Comparison of ENCODE assay signal across 8 cellular contexts in genomic region chr9:127418037-127418471, GRCh38. TPM values are rescaled to one million over a fixed set of nuclear protein-coding genes. Genes with fewer than 3 reads are reported as not detected.
A peak's percentile ranks its signal among the peaks of the same experiment; 100 is the strongest.
DNase-seq lines count a peak whose midpoint lies in the region; ATAC-seq and TF ChIP-seq lines count a peak whose summit lies in the region.

No MANE protein-coding gene starts in this region.

- BruUV-seq in A673 (replicated peaks; lab: Mats Ljungman, UMichigan) = no TSS peak

- no peak for ATAC-seq in HG02970 (IDR thresholded peaks at IDR 0.05; ENCODE audit: low FRiP score, unreplicated experiment)
- no peak for ATAC-seq in HG03280 (IDR thresholded peaks at IDR 0.05; ENCODE audit: unreplicated experiment)

- H3K27ac ChIP-seq in A673 (ENCODE audit: low read depth, low read length, poor library complexity, severe bottlenecking) (no peak overlapping the region), esophagus squamous epithelium (peak overlapping the region in 3 of 4 donors; percentile 21 to 74 (median 71)), tibial artery (no peak overlapping the region)

- H3K4me1 ChIP-seq in A673 (ENCODE audit: insufficient read depth, low read length, poor library complexity, severe bottlenecking) = no peaks in the 10 kb centered on the region
- H3K4me1 ChIP-seq in esophagus squamous epithelium = peaks cover 21 to 84% (median 30%) of the 10 kb centered on the region in 3 donors
- H3K4me1 ChIP-seq in tibial artery = peaks cover 0 to 30% (median 10%) of the 10 kb centered on the region in 4 donors

- CTCF ChIA-PET in A673 (lab: Charles Lee) = no interaction called here

- DNase-seq in A673 (ENCODE audit: low spot score) = peak; percentile 59
- peak; percentile 22 for DNase-seq in HCEC 1CT
- peak; percentile 61 for DNase-seq in UCSD-AML1 (lab: John Stamatoyannopoulos, UW; ENCODE audit: unreplicated experiment)
- DNase-seq in esophagus squamous epithelium (lab: John Stamatoyannopoulos, UW) = no peak
- DNase-seq in stimulated activated CD4-positive, alpha-beta T cell treated with anti-CD3 and anti-CD28 coated beads, Interleukin-1b, Interleukin-23, amount 100 ng/mL, for 4 hours (ENCODE audit: low read depth in 2 of 2) = peak; percentile 20 to 42
- DNase-seq in tibial artery = no peak

- intact Hi-C loops in A673 (cut with micrococcal nuclease; ENCODE audit: unreplicated experiment) (no loop called here), esophagus squamous epithelium (cut with DNase I) (no loop called here), tibial artery (cut with DNase I; ENCODE audit: low total_unique reads) (no loop called here)

- TF ChIP-seq POLR2A in esophagus squamous epithelium (IDR thresholded peaks at IDR 0.05) = no peak

- H3K36me3 ChIP-seq in A673 (ENCODE audit: insufficient read depth, low read length, poor library complexity, severe bottlenecking) (no peaks in the 10 kb centered on the region), esophagus squamous epithelium (no peaks in the 10 kb centered on the region), tibial artery (no peaks in the 10 kb centered on the region)

- TF ChIP-seq CTCF in A673 (conservative IDR thresholded peaks at IDR 0.05; ENCODE audit: low read depth, low read length) (peak; percentile 50), esophagus squamous epithelium (IDR thresholded peaks at IDR 0.05) (peak in 3 of 6 experiments; percentile 7 to 49 (median 8)), tibial artery (IDR thresholded peaks at IDR 0.05) (peak in 1 of 2 experiments; percentile 14)

- 10 to 40% methylated on average over 1 to 4 of the region's 12 CpGs for WGBS in esophagus squamous epithelium, 2 donors

- H3K9me3 ChIP-seq in A673 (ENCODE audit: low read depth, low read length, poor library complexity, severe bottlenecking) (no peaks in the 10 kb centered on the region), esophagus squamous epithelium (no peaks in the 10 kb centered on the region), tibial artery (no peaks in the 10 kb centered on the region)

- POLR2A ChIA-PET in A673 (lab: Charles Lee; ENCODE audit: low non-redundant PET) = no interaction called here

- H3K27me3 ChIP-seq in A673 (replicated peaks; ENCODE audit: insufficient read depth, low read depth, low read length, poor library complexity) = no peaks in the 10 kb centered on the region
- H3K27me3 ChIP-seq in esophagus squamous epithelium = no peaks in the 10 kb centered on the region
- no peaks in the 10 kb centered on the region for H3K27me3 ChIP-seq in tibial artery

- H3K4me3 ChIP-seq in A673 (ENCODE audit: low read depth, low read length, poor library complexity, severe bottlenecking) = no peak overlapping the region
- no peak overlapping the region for H3K4me3 ChIP-seq in esophagus squamous epithelium
- H3K4me3 ChIP-seq in tibial artery = no peak overlapping the region

RNA-seq across cellular contexts. Expression of gene ZNF79, which starts 6.1 kb away (rescaled TPM):
- 11.2 and 11.6 TPM in 2 replicates for total RNA-seq in A673 (2021)
- total RNA-seq in esophagus squamous epithelium = 1 to 10 TPM; 3.1 to 9.9 (median 4.7) TPM

RNA-seq across cellular contexts. Expression of gene SLC2A8, which starts 21.1 kb away (rescaled TPM):
- total RNA-seq in A673 (2021) (12.7 and 17.1 TPM in 2 replicates), esophagus squamous epithelium (10 to 100 TPM in 3 of 4 donors, 1 to 10 TPM in 1; 6.2 to 28.3 (median 16.7) TPM)

RNA-seq across cellular contexts. Expression of gene RPL12, which starts 33.2 kb away (rescaled TPM):
- total RNA-seq in A673 (2021) (1,114 and 1,120 TPM in 2 replicates), esophagus squamous epithelium (1,000 to 10,000 TPM; 1,192 to 3,474 (median 2,165) TPM)

RNA-seq across cellular contexts. Expression of gene LRSAM1, which starts 33.3 kb away (rescaled TPM):
- 15.8 and 19.5 TPM in 2 replicates for total RNA-seq in A673 (2021)
- 10 to 100 TPM in 3 of 4 donors, 1 to 10 TPM in 1; 8.0 to 16.2 (median 12.9) TPM for total RNA-seq in esophagus squamous epithelium

Comparison
In these comparisons a context has a peak if more than half of its experiments do, and no peak if none do; other contexts are left out.
1. DNase-seq: peak in A673 (single experiment), HCEC 1CT (single experiment), UCSD-AML1 (single experiment) and stimulated activated CD4-positive, alpha-beta T cell treated with anti-CD3 and anti-CD28 coated beads, Interleukin-1b, Interleukin-23, amount 100 ng/mL, for 4 hours (2 of 2); none in esophagus squamous epithelium (single experiment) and tibial artery (0 of 2).
2. H3K27ac ChIP-seq: peak in esophagus squamous epithelium (3 of 4); none in A673 (single experiment) and tibial artery (0 of 2).